ENCODE assay signal across 24 cellular contexts in genomic region chr5:174664180-174664850, GRCh38.
"Had no signal": no experiment of that assay in that cellular context is flagged by ENCODE, and none has a peak within 500 bp of the region (broad histone marks: within the 10 kb centered on the region; RNA-seq: fewer than 3 reads in every experiment).

No MANE protein-coding gene starts in this region.

- H3K4me3 Mint-ChIP-seq: dendritic cell treated with granulocyte-macrophage colony-stimulating factor and Interleukin-4, amounts not matched to agents 40 ng/mL and 50 ng/mL, for 4 days; effector memory CD8-positive, alpha-beta T cell; endodermal cell; mesothelial cell of epicardium had no signal

- H3K36me3 ChIP-seq: colonic mucosa, esophagus squamous epithelium, gastrocnemius medialis, heart right ventricle, left lung, lower lobe of right lung had no signal

- H3K9me3 Mint-ChIP-seq: dendritic cell treated with granulocyte-macrophage colony-stimulating factor and Interleukin-4, amounts not matched to agents 40 ng/mL and 50 ng/mL, for 4 days had no signal

- H3K27ac Mint-ChIP-seq: dendritic cell treated with granulocyte-macrophage colony-stimulating factor and Interleukin-4, amounts not matched to agents 40 ng/mL and 50 ng/mL, for 4 days; effector memory CD8-positive, alpha-beta T cell; endodermal cell; mesothelial cell of epicardium had no signal

- DNase-seq: colonic mucosa; cortex of kidney; effector CD8-positive, alpha-beta T cell; effector memory CD8-positive, alpha-beta T cell; endodermal cell; erythroblast; esophagus squamous epithelium; foreskin fibroblast; foreskin melanocyte; gastrocnemius medialis; glutamatergic neuron; head of caudate nucleus; heart right ventricle; hippocampal formation; left cardiac atrium; left lung; left ventricle myocardium superior; lower lobe of right lung; mesenchymal stem cell; mucosa of descending colon had no signal

- H3K27me3 ChIP-seq: colonic mucosa, gastrocnemius medialis had no signal

- H3K9me3 ChIP-seq: colonic mucosa, esophagus squamous epithelium, gastrocnemius medialis, left lung, lower lobe of right lung, mucosa of descending colon had no signal

- ATAC-seq: effector memory CD8-positive, alpha-beta T cell; esophagus mucosa; gastrocnemius medialis; heart right ventricle; left cardiac atrium; left lung; left ventricle myocardium superior; lower lobe of right lung; mucosa of descending colon had no signal

- H3K27ac ChIP-seq: colonic mucosa, epithelial cell of prostate, esophagus squamous epithelium, gastrocnemius medialis, heart right ventricle, left lung, lower lobe of right lung had no signal

- H3K27me3 Mint-ChIP-seq: effector memory CD8-positive, alpha-beta T cell had no signal

- H3K4me1 ChIP-seq: colonic mucosa, esophagus squamous epithelium, gastrocnemius medialis, heart right ventricle, left lung, lower lobe of right lung had no signal

- H3K4me3 ChIP-seq: colonic mucosa, esophagus squamous epithelium, gastrocnemius medialis, heart right ventricle, left lung, lower lobe of right lung, mucosa of descending colon had no signal
